20 cellular contexts compared by ENCODE assay signal in the genomic region with DNA sequence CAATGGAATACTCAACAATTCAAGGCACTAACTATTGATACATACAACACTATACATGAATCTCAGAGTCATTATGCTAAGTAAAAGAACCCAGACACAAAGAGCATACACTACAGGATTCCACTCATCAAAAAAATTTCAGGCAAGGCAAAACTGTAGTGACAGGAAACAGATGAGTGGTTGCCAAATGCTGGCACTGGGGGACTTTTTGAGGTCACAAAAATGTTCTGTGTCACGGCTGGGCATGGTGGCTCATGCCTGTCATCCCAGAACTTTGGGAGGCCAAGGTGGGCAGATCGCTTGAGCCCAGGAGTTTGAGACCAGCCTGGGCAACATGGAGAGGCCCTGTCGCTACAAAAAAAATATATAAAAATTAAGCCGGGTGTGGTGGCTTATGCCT.
A peak's percentile ranks its signal among the peaks of the same experiment; 100 is the strongest.
DNase-seq lines count a peak whose midpoint lies in the region; ATAC-seq and TF ChIP-seq lines count a peak whose summit lies in the region.
"Had no signal": no experiment of that assay in that cellular context is flagged by ENCODE, and none has a peak within 500 bp of the region (broad histone marks: within the 10 kb centered on the region; RNA-seq: fewer than 3 reads in every experiment).

No MANE protein-coding gene starts in this region.

- H3K4me3 Mint-ChIP-seq in activated T-cell treated with anti-CD3 and anti-CD28 coated beads, Interleukin-2, amount 50 U/mL, for 24 hours = no peak overlapping the region
- no peak overlapping the region for H3K4me3 Mint-ChIP-seq in activated CD4-positive, alpha-beta memory T cell treated with anti-CD3 and anti-CD28 coated beads for 36 hours

- no peaks in the 10 kb centered on the region for H3K36me3 Mint-ChIP-seq in activated T-cell treated with anti-CD3 and anti-CD28 coated beads, Interleukin-2, amount 50 U/mL, for 24 hours (ENCODE audit: low read depth)
- no peaks in the 10 kb centered on the region for H3K36me3 Mint-ChIP-seq in activated CD4-positive, alpha-beta memory T cell treated with anti-CD3 and anti-CD28 coated beads for 36 hours

- no peak overlapping the region for H3K4me3 ChIP-seq in GM06990 (replicated peaks; ENCODE audit: low read depth, low read length)

- DNase-seq in activated T-cell treated with anti-CD3 and anti-CD28 coated beads, Interleukin-2, amount 50 U/mL, for 24 hours = no peak
- DNase-seq in activated T-cell treated with anti-CD3 and anti-CD28 coated beads, Interleukin-2, amount 50 U/mL, for 1 hour = no peak
- DNase-seq in GM06990 (ENCODE audit: extremely low read depth, insufficient read length) (peak; percentile 46), left ventricle myocardium superior (peak; percentile 35), HK-2 (ENCODE audit: unreplicated experiment) (no peak), NCI-H524 (lab: John Stamatoyannopoulos, UW) (no peak)
- DNase-seq in activated CD4-positive, alpha-beta memory T cell treated with anti-CD3 and anti-CD28 coated beads for 36 hours = peak; percentile 52
- DNase-seq: COR-L47; DMS153; EL; HCEC 1CT; Karpas-422; MM.1S; NCI-H1105; NCI-H1694 treated with DMSO at 0.1 percent for 48 hours; NCI-H345; NCI-H69; NK-92 treated with Interleukin-12 subunit alpha and Interleukin-12 subunit beta, amount 100 ng/mL, for 24 hours; OCI-M1 had no signal

- H3K27ac Mint-ChIP-seq in activated T-cell treated with anti-CD3 and anti-CD28 coated beads, Interleukin-2, amount 50 U/mL, for 24 hours = peak overlapping the region; percentile 10
- no peak overlapping the region for H3K27ac Mint-ChIP-seq in activated CD4-positive, alpha-beta memory T cell treated with anti-CD3 and anti-CD28 coated beads for 36 hours

- peaks cover 17% of the 10 kb centered on the region for H3K4me1 Mint-ChIP-seq in activated T-cell treated with anti-CD3 and anti-CD28 coated beads, Interleukin-2, amount 50 U/mL, for 24 hours (ENCODE audit: low read depth)
- H3K4me1 Mint-ChIP-seq in activated CD4-positive, alpha-beta memory T cell treated with anti-CD3 and anti-CD28 coated beads for 36 hours (ENCODE audit: low read depth) = peaks cover 16% of the 10 kb centered on the region

- TF ChIP-seq CTCF in GM06990 (IDR thresholded peaks at IDR 0.05; ENCODE audit: insufficient read depth, low read length, poor library complexity, severe bottlenecking) = no peak

- POLR2A ChIA-PET in activated CD4-positive, alpha-beta memory T cell treated with anti-CD3 and anti-CD28 coated beads for 36 hours (lab: Charles Lee) = no interaction called here

- peaks cover 34% of the 10 kb centered on the region for H3K27me3 Mint-ChIP-seq in activated T-cell treated with anti-CD3 and anti-CD28 coated beads, Interleukin-2, amount 50 U/mL, for 24 hours
- H3K27me3 Mint-ChIP-seq in activated CD4-positive, alpha-beta memory T cell treated with anti-CD3 and anti-CD28 coated beads for 36 hours = peaks cover 11% of the 10 kb centered on the region

- intact Hi-C loops in activated CD4-positive, alpha-beta memory T cell treated with anti-CD3 and anti-CD28 coated beads for 36 hours (cut with micrococcal nuclease) = loop anchor here (1.0 to 5.0 kb wide), 2 partner anchors 397 to 465 kb away; no protein-coding TSS in a partner anchor
- intact Hi-C loops in left ventricle myocardium superior (cut with micrococcal nuclease) = no loop called here

- no peaks in the 10 kb centered on the region for H3K9me3 Mint-ChIP-seq in activated T-cell treated with anti-CD3 and anti-CD28 coated beads, Interleukin-2, amount 50 U/mL, for 24 hours
- H3K9me3 Mint-ChIP-seq in activated CD4-positive, alpha-beta memory T cell treated with anti-CD3 and anti-CD28 coated beads for 36 hours = no peaks in the 10 kb centered on the region

- CTCF ChIA-PET in activated CD4-positive, alpha-beta memory T cell treated with anti-CD3 and anti-CD28 coated beads for 36 hours (lab: Charles Lee) = no interaction called here

- peak; percentile 68 for ATAC-seq in left ventricle myocardium superior
- ATAC-seq in HG03521 (IDR thresholded peaks at IDR 0.05; ENCODE audit: unreplicated experiment) = no peak

- peaks cover 2% of the 10 kb centered on the region for H3K36me3 ChIP-seq in GM06990 (ENCODE audit: control insufficient read depth, insufficient read depth, low read length)

- H3K27me3 ChIP-seq in GM06990 (replicated peaks; ENCODE audit: control insufficient read depth, insufficient read depth, low read length) = no peaks in the 10 kb centered on the region

Comparison
In these comparisons a context has a peak if more than half of its experiments do, and no peak if none do; other contexts are left out.
1. DNase-seq: peak in GM06990 (single experiment), activated CD4-positive, alpha-beta memory T cell treated with anti-CD3 and anti-CD28 coated beads for 36 hours (single experiment) and left ventricle myocardium superior (single experiment); none in activated T-cell treated with anti-CD3 and anti-CD28 coated beads, Interleukin-2, amount 50 U/mL, for 24 hours (single experiment), activated T-cell treated with anti-CD3 and anti-CD28 coated beads, Interleukin-2, amount 50 U/mL, for 1 hour (single experiment), HK-2 (single experiment) and NCI-H524 (0 of 2).